Comparison of ENCODE assay signal across 8 cellular contexts in the genomic region with DNA sequence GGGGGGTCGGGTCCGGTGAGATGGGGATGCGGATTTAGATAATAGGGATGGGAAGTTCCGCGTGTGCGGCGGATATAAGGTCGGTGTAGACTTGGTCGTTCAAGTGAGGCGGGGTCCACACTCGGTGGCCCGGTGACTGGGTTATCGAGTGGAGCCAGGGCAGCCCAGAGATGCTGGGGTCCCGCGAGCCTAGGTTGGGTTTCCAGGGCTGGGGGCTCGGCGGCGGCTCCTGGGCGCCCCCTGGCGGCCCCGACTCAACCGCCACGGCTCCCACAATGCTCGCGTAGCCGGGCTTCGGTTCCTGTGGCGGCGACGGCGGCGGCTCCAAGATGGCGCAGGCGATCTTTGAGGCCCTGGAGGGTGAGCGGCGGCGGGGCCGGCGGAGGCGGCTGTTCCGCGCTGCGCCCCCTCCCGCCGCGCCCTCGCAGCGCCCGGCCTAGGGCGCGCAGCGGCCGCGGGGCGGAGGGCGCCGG. TPM values are rescaled to one million over a fixed set of nuclear protein-coding genes. Genes with fewer than 3 reads are reported as not detected.
A peak's percentile ranks its signal among the peaks of the same experiment; 100 is the strongest.
DNase-seq lines count a peak whose midpoint lies in the region; ATAC-seq, FAIRE-seq and TF ChIP-seq lines count a peak whose summit lies in the region.

A gene (plus strand): TSS at position 304 of the 473 bp plus-strand sequence. CDS start 26 bp downstream, at position 330.

- H3K4me1 ChIP-seq in ES-I3 (ENCODE audit: insufficient read depth, low read length) (peaks cover 10% of the 10 kb centered on the region; the same call in 1 of the 2 replicates), tibial nerve (peaks cover 0 to 29% (median 24%) of the 10 kb centered on the region in 4 donors)

- peak in 1 of 2 donors; percentile 70 for TF ChIP-seq EP300 in tibial nerve (IDR thresholded peaks at IDR 0.05)

- no peak for FAIRE-seq in H54 (lab: Jason Lieb, UNC)

- H3K9ac ChIP-seq in ES-I3 (ENCODE audit: low read depth, low read length), result peak within 1 kb of the TSS; percentile 63

- 4% methylated on average over 35 to 51 of the region's 57 CpGs for WGBS in tibial nerve, 2 donors

- ATAC-seq in Right ventricle myocardium inferior, result peak; percentile 91

- no peaks in the 10 kb centered on the region for H3K27me3 ChIP-seq in tibial nerve

- TF ChIP-seq CTCF in LNCAP (IDR thresholded peaks at IDR 0.05) (peak; percentile 84), tibial nerve (IDR thresholded peaks at IDR 0.05) (peak; percentile 84 to 97 (median 92))

- no peaks in the 10 kb centered on the region; the same call in 1 of the 2 replicates for H3K9me3 ChIP-seq in ES-I3 (ENCODE audit: control insufficient read depth, insufficient read depth, low read length)
- H3K9me3 ChIP-seq in tibial nerve, result peaks cover 0 to 10% (median 2%) of the 10 kb centered on the region in 4 donors

- TF ChIP-seq POLR2A in H54 (IDR thresholded peaks at IDR 0.05; ENCODE audit: low read depth, low read length) (peak; percentile 72), tibial nerve (IDR thresholded peaks at IDR 0.05) (peak in 1 of 2 donors; percentile 41)

- DNase-seq in H54 (ENCODE audit: insufficient read length, low spot score) (peak; percentile 92), SHP77 (lab: John Stamatoyannopoulos, UW) (peak; percentile 72 to 76), activated gamma-delta T cell (lab: John Stamatoyannopoulos, UW) (peak; percentile 91), Right ventricle myocardium inferior (ENCODE audit: missing footprints) (peak; percentile 95), posterior cingulate gyrus (peak; percentile 78 to 98 (median 88)), tibial nerve (ENCODE audit: low spot score in 2 of 2) (peak; percentile 56 to 71)

- no peaks in the 10 kb centered on the region for H3K36me3 ChIP-seq in ES-I3 (ENCODE audit: insufficient read depth, low read length)
- no peaks in the 10 kb centered on the region for H3K36me3 ChIP-seq in tibial nerve

- intact Hi-C loops in Right ventricle myocardium inferior (cut with DNase I), result loop anchor here (5.0 to 10.0 kb wide), 3 partner anchors 81 to 277 kb away; a partner anchor contains a TSS
- intact Hi-C loops in posterior cingulate gyrus (cut with DNase I), result loop anchor here (5.0 to 10.0 kb wide), 4 partner anchors 44 to 277 kb away; a partner anchor contains a TSS

- peak within 1 kb of the TSS; percentile 40 to 69 (median 66) for H3K4me3 ChIP-seq in tibial nerve

- peak within 1 kb of the TSS; percentile 76 to 96 (median 94) for H3K27ac ChIP-seq in tibial nerve

RNA-seq across cellular contexts. Expression of the gene that starts here (rescaled TPM):
- total RNA-seq in Right ventricle myocardium inferior, result 1.8 TPM
- 1 to 10 TPM; 1.7 to 4.8 (median 2.1) TPM for total RNA-seq in tibial nerve

Comparison
In these comparisons a context has a peak if more than half of its experiments do, and no peak if none do; other contexts are left out.
1. Peak in every context shown above with its lines: DNase-seq, ATAC-seq, H3K4me3 ChIP-seq and H3K27ac ChIP-seq.